In the genomic region with DNA sequence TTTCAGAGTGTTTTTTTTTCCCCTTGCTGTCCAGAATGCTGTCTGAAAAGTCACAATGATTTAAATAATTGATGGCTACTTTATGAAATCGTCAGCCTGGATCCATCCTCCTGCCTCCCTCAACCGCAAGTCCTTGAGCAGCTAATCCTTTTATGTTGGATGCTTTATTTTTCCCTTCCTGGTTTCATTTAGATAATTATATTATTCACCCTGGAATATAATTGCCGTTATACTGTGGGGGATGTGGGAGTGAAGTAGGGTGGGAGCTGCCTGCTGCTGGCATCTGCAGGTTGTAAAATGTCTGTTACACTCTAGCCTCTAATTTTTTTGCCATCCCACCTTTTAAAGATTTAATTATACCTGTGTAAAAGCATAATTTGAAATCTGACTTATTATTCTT, we compare ENCODE assay signal across 9 cellular contexts.
"Had no signal": no experiment of that assay in that cellular context is flagged by ENCODE, and none has a peak within 500 bp of the region (broad histone marks: within the 10 kb centered on the region; RNA-seq: fewer than 3 reads in every experiment).

No MANE protein-coding gene starts in this region.

- H3K36me3 ChIP-seq: esophagus muscularis mucosa, lower lobe of right lung, pancreas had no signal

- H3K4me1 ChIP-seq: lower lobe of right lung, pancreas had no signal

- H3K27me3 Mint-ChIP-seq: activated naive CD8-positive, alpha-beta T cell treated with anti-CD3 and anti-CD28 coated beads for 36 hours; activated T-cell treated with anti-CD3 and anti-CD28 coated beads, Interleukin-2, amount 50 U/mL, for 24 hours had no signal

- H3K27ac Mint-ChIP-seq: activated naive CD8-positive, alpha-beta T cell treated with anti-CD3 and anti-CD28 coated beads for 36 hours; activated T-cell treated with anti-CD3 and anti-CD28 coated beads, Interleukin-2, amount 50 U/mL, for 24 hours; mesothelial cell of epicardium had no signal

- H3K9me3 ChIP-seq: lower lobe of right lung, pancreas had no signal

- ATAC-seq: lower lobe of right lung, pancreas had no signal

- DNase-seq: activated CD4-positive, CD25-positive, alpha-beta regulatory T cell; activated effector memory CD4-positive, alpha-beta T cell treated with anti-CD3 and anti-CD28 coated beads, Interleukin-2, amount 50 U/mL, for 16 hours; activated naive CD8-positive, alpha-beta T cell treated with anti-CD3 and anti-CD28 coated beads for 36 hours; activated T-cell treated with anti-CD3 and anti-CD28 coated beads, Interleukin-2, amount 50 U/mL, for 24 hours; aorta; lower lobe of right lung; pancreas had no signal

- H3K27me3 ChIP-seq: esophagus muscularis mucosa, pancreas had no signal

- H3K4me3 Mint-ChIP-seq: activated naive CD8-positive, alpha-beta T cell treated with anti-CD3 and anti-CD28 coated beads for 36 hours; activated T-cell treated with anti-CD3 and anti-CD28 coated beads, Interleukin-2, amount 50 U/mL, for 24 hours; mesothelial cell of epicardium had no signal

- H3K4me3 ChIP-seq: lower lobe of right lung, pancreas had no signal
